In the genomic region with DNA sequence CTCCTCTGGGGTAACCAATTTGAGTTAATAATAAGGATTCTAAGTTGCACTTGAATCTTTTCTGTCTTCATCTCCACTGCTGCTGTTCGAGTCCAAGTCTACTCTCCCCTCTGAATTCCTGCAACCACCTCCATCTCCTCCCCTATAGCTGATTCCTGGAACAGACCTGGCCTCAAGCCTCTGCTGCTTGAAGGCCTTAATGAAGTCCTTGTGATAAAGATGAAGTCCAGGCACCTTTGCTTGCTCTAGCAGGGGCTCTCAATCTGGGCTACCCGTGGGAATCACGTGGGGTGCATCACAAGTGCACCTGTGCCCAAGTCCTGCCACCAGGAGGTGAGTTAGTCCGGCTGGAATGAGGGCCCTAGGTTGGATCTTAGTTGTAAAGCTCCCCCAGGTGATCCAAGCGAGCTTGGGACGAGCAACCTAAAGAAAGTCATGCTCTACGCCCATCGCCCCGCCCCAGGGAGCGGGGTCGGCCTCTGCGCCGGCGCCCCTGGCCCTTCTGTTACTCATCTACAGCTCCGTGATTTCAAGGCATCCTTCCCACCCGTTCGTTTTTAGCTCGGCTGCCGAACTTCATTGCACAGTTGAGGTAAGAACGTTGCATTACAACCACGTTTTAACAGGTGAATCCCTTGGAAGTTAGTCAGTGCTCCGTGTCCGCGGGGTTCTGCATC, we compare ENCODE assay signal across 8 cellular contexts. TPM values are rescaled to one million over a fixed set of nuclear protein-coding genes. Genes with fewer than 3 reads are reported as not detected.
DNase-seq lines count a peak whose midpoint lies in the region; ATAC-seq and TF ChIP-seq lines count a peak whose summit lies in the region.

No MANE protein-coding gene starts in this region.

- peak overlapping the region; percentile 71 for H3K4me3 Mint-ChIP-seq in osteocyte (ENCODE audit: unreplicated experiment)

- H3K9me3 ChIP-seq in A673 (ENCODE audit: low read depth, low read length, poor library complexity, severe bottlenecking) = no peaks in the 10 kb centered on the region

- peak overlapping the region; percentile 42 for H3K27ac Mint-ChIP-seq in osteocyte (ENCODE audit: unreplicated experiment)

- peaks cover 16% of the 10 kb centered on the region for H3K36me3 Mint-ChIP-seq in osteocyte (ENCODE audit: unreplicated experiment)

- H3K36me3 ChIP-seq in A673 (ENCODE audit: insufficient read depth, low read length, poor library complexity, severe bottlenecking) = peaks cover 26% of the 10 kb centered on the region

- DNase-seq in A673 (ENCODE audit: low spot score) (no peak), SW480 (ENCODE audit: low spot score) (peak; percentile 23), epithelial cell of prostate (ENCODE audit: low read depth, low spot score) (no peak), osteocyte (ENCODE audit: extremely low spot score, unreplicated experiment) (no peak), HEK293T (ENCODE audit: extremely low spot score) (no peak), posterior vena cava (ENCODE audit: low spot score) (no peak), NCI-H1694 (lab: John Stamatoyannopoulos, UW) (no peak)

- BruUV-seq in A673 (replicated peaks; lab: Mats Ljungman, UMichigan) = no TSS peak

- H3K9me3 Mint-ChIP-seq in osteocyte (ENCODE audit: unreplicated experiment) = no peaks in the 10 kb centered on the region

- H3K27me3 ChIP-seq in A673 (replicated peaks; ENCODE audit: insufficient read depth, low read depth, low read length, poor library complexity) = no peaks in the 10 kb centered on the region

- peak; percentile 18 for ATAC-seq in GM19023 (IDR thresholded peaks at IDR 0.05; ENCODE audit: unreplicated experiment)

- no peaks in the 10 kb centered on the region for H3K4me1 ChIP-seq in A673 (ENCODE audit: insufficient read depth, low read length, poor library complexity, severe bottlenecking)

- TF ChIP-seq CTCF in A673 (conservative IDR thresholded peaks at IDR 0.05; ENCODE audit: low read depth, low read length) (no peak), osteocyte (IDR thresholded peaks at IDR 0.05) (no peak)

- intact Hi-C loops in A673 (cut with micrococcal nuclease; ENCODE audit: unreplicated experiment) = no loop called here
- intact Hi-C loops in posterior vena cava (cut with DNase I) = no loop called here

- H3K27ac ChIP-seq in A673 (ENCODE audit: low read depth, low read length, poor library complexity, severe bottlenecking) (peak overlapping the region; percentile 85), epithelial cell of prostate (peak overlapping the region; percentile 80)

- peaks cover 30% of the 10 kb centered on the region for H3K4me1 Mint-ChIP-seq in osteocyte (ENCODE audit: unreplicated experiment)

- H3K27me3 Mint-ChIP-seq in osteocyte (ENCODE audit: unreplicated experiment) = no peaks in the 10 kb centered on the region

- POLR2A ChIA-PET in A673 (lab: Charles Lee; ENCODE audit: low non-redundant PET) (interaction anchor here (0.5 kb wide), 1 partner anchor 157 kb away, joined by 11 read pairs; a partner anchor contains a TSS), HEK293T (lab: Yijun Ruan, JAX) (interaction anchor here (0.7 to 0.9 kb wide), 2 partner anchors 11 to 75 kb away, joined by 3 to 4 read pairs; no protein-coding TSS in a partner anchor)

- H3K4me3 ChIP-seq in A673 (ENCODE audit: low read depth, low read length, poor library complexity, severe bottlenecking) = peak overlapping the region; percentile 99

- CTCF ChIA-PET in A673 (lab: Charles Lee) (no interaction called here), HEK293T (lab: Yijun Ruan, JAX) (no interaction called here)

TF ChIP-seq in HEK293T, 16 proteins besides CTCF, POLR2A, EP300 and RAD21:
- TF ChIP-seq TARDBP (IDR thresholded peaks at IDR 0.05) = no peak
- no peak for TF ChIP-seq ARNT (IDR thresholded peaks at IDR 0.05)
- TF ChIP-seq BHLHE40 (IDR thresholded peaks at IDR 0.05; ENCODE audit: borderline replicate concordance) = no peak
- TF ChIP-seq NFRKB (IDR thresholded peaks at IDR 0.05) = no peak
- TF ChIP-seq ELF4 (IDR thresholded peaks at IDR 0.05) = no peak
- no peak for TF ChIP-seq CTBP1 (IDR thresholded peaks at IDR 0.05; ENCODE audit: borderline replicate concordance)
- TF ChIP-seq SP1 (IDR thresholded peaks at IDR 0.05) = no peak
- TF ChIP-seq L3MBTL2 (conservative IDR thresholded peaks at IDR 0.05) = no peak
- no peak for TF ChIP-seq FOXA1 (IDR thresholded peaks at IDR 0.05)
- TF ChIP-seq FOXK2 (IDR thresholded peaks at IDR 0.05) = no peak
- no peak for TF ChIP-seq FOXM1 (IDR thresholded peaks at IDR 0.05; ENCODE audit: borderline replicate concordance)
- no peak for TF ChIP-seq ZNF384 (IDR thresholded peaks at IDR 0.05)
- TF ChIP-seq, protein P1, sequence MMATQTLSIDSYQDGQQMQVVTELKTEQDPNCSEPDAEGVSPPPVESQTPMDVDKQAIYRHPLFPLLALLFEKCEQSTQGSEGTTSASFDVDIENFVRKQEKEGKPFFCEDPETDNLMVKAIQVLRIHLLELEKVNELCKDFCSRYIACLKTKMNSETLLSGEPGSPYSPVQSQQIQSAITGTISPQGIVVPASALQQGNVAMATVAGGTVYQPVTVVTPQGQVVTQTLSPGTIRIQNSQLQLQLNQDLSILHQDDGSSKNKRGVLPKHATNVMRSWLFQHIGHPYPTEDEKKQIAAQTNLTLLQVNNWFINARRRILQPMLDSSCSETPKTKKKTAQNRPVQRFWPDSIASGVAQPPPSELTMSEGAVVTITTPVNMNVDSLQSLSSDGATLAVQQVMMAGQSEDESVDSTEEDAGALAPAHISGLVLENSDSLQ (IDR thresholded peaks at IDR 0.05) = no peak
- TF ChIP-seq HDGF (IDR thresholded peaks at IDR 0.05; ENCODE audit: borderline replicate concordance) = no peak
- no peak for TF ChIP-seq LEF1 (IDR thresholded peaks at IDR 0.05; ENCODE audit: borderline replicate concordance)
- TF ChIP-seq SUZ12 (IDR thresholded peaks at IDR 0.05) = no peak

RNA-seq across cellular contexts. Expression of a gene that starts 0.9 kb away (rescaled TPM):
- total RNA-seq in A673 (2021) (54.9 and 55.3 TPM in 2 replicates), osteocyte (68.7 and 71.6 TPM in 2 replicates), posterior vena cava (10 to 100 TPM; 36.7 to 45.2 TPM)

RNA-seq across cellular contexts. Expression of a gene that starts 50.0 kb away (rescaled TPM):
- 86.8 and 87.2 TPM in 2 replicates for total RNA-seq in A673 (2021)
- 27.7 and 28.8 TPM in 2 replicates for total RNA-seq in osteocyte
- 10 to 100 TPM; 18.2 to 18.7 TPM for total RNA-seq in posterior vena cava

RNA-seq across cellular contexts. Expression of a gene that starts 50.1 kb away (rescaled TPM):
- total RNA-seq in A673 (2021) (115 and 138 TPM in 2 replicates), osteocyte (91.8 and 98.0 TPM in 2 replicates), posterior vena cava (100 to 1,000 TPM; 100 to 143 TPM)
